22 cellular contexts compared by ENCODE assay signal in the genomic region with DNA sequence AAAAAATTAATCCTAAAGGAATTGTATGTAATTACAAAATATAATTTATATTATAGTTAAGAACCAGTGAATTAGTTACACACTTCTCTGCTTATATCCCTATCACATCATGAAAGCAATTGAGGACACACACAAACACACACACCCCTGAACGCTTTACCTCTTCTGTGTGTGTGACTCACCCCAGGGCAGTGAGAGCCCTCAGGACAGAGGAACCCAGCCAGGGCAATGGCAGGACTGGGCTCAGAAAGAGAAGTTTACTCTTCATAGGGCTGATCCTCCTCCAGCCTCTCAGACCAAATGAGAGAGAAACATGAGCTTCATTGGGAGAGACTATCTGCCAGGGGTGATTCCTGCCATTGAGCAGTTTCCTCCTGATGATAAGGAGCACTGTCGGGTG. TPM values are rescaled to one million over a fixed set of nuclear protein-coding genes. Genes with fewer than 3 reads are reported as not detected.
A peak's percentile ranks its signal among the peaks of the same experiment; 100 is the strongest.
DNase-seq lines count a peak whose midpoint lies in the region; ATAC-seq, FAIRE-seq and TF ChIP-seq lines count a peak whose summit lies in the region.
"Had no signal": no experiment of that assay in that cellular context is flagged by ENCODE, and none has a peak within 500 bp of the region (broad histone marks: within the 10 kb centered on the region; RNA-seq: fewer than 3 reads in every experiment).

No MANE protein-coding gene starts in this region.

- FAIRE-seq in astrocyte (lab: Jason Lieb, UNC) = no peak
- FAIRE-seq: A549, GM12891 had no signal

- no peak for TF ChIP-seq EP300 in SK-N-SH (IDR thresholded peaks at IDR 0.05; ENCODE audit: borderline replicate concordance in 1 of 2, low read depth in 1 of 2, low read length in 1 of 2)

- H3K27me3 ChIP-seq in SK-N-SH (ENCODE audit: insufficient read depth) (no peaks in the 10 kb centered on the region), astrocyte (ENCODE audit: insufficient read depth, low read length) (no peaks in the 10 kb centered on the region), kidney epithelial cell (ENCODE audit: control insufficient read depth, insufficient read depth, low read length) (no peaks in the 10 kb centered on the region)
- H3K27me3 ChIP-seq: BLaER1 had no signal

- no peak overlapping the region for H3K4me3 Mint-ChIP-seq in astrocyte (ENCODE audit: unreplicated experiment)
- H3K4me3 Mint-ChIP-seq: activated naive CD8-positive, alpha-beta T cell treated with anti-CD3 and anti-CD28 coated beads, Interleukin-2, amount 50 U/mL, for 24 hours; effector memory CD8-positive, alpha-beta T cell; T-helper 17 cell had no signal

- peaks cover 20 to 24% of the 10 kb centered on the region in 2 experiments; a peak in 3 of 4 replicates for H3K4me1 ChIP-seq in SK-N-SH (ENCODE audit: control insufficient read depth in 1 of 2, insufficient read depth in 2 of 2, low read depth in 1 of 2, low read length in 1 of 2)
- H3K4me1 ChIP-seq in astrocyte (ENCODE audit: insufficient read depth, low read length) = peaks cover 18% of the 10 kb centered on the region
- H3K4me1 ChIP-seq: BLaER1 had no signal

- H3K27ac Mint-ChIP-seq in astrocyte (ENCODE audit: unreplicated experiment) = no peak overlapping the region
- H3K27ac Mint-ChIP-seq: activated naive CD8-positive, alpha-beta T cell treated with anti-CD3 and anti-CD28 coated beads, Interleukin-2, amount 50 U/mL, for 24 hours; effector memory CD8-positive, alpha-beta T cell; T-helper 17 cell had no signal

- no peaks in the 10 kb centered on the region for H3K9me2 ChIP-seq in SK-N-SH

- DNase-seq in SK-N-SH (no peak), astrocyte (ENCODE audit: low read depth) (peak; percentile 36), kidney epithelial cell (ENCODE audit: low read depth) (peak; percentile 18), foreskin melanocyte (no peak), NCI-H345 (lab: John Stamatoyannopoulos, UW) (no peak), erythroblast (lab: John Stamatoyannopoulos, UW) (no peak)
- no peak for DNase-seq in central memory CD4-positive, alpha-beta T cell
- DNase-seq: activated CD4-positive, CD25-positive, alpha-beta regulatory T cell treated with anti-CD3 and anti-CD28 coated beads, Interleukin-2, amount 50 U/mL, for 72 hours; activated naive CD8-positive, alpha-beta T cell treated with anti-CD3 and anti-CD28 coated beads, Interleukin-2, amount 50 U/mL, for 24 hours; effector memory CD8-positive, alpha-beta T cell; hippocampal formation; kidney glomerular epithelial cell; NCI-H187; NCI-H510A; SHP77; stimulated activated CD4-positive, alpha-beta T cell treated with anti-CD3 and anti-CD28 coated beads, Interleukin-12 subunit alpha, Interleukin-12 subunit beta, amount 100 ng/mL, for 4 hours; T-helper 17 cell had no signal

- H2AFZ ChIP-seq in SK-N-SH (ENCODE audit: low read depth) (no peak overlapping the region), astrocyte (ENCODE audit: low read depth, low read length) (no peak overlapping the region)

- TF ChIP-seq CTCF in SK-N-SH (IDR thresholded peaks at IDR 0.05) (no peak), astrocyte (IDR thresholded peaks at IDR 0.05; ENCODE audit: insufficient read depth, low read depth, low read length) (no peak), kidney epithelial cell (IDR thresholded peaks at IDR 0.05; ENCODE audit: insufficient read depth, low read length, poor library complexity, severe bottlenecking) (no peak)

- no peak for TF ChIP-seq RAD21 in SK-N-SH (IDR thresholded peaks at IDR 0.05; ENCODE audit: low read length)

- H3K36me3 Mint-ChIP-seq in astrocyte (ENCODE audit: low read depth, unreplicated experiment) = no peaks in the 10 kb centered on the region

- peaks cover 25% of the 10 kb centered on the region for H3F3A ChIP-seq in SK-N-SH (replicated peaks; ENCODE audit: insufficient read depth)

- H3K36me3 ChIP-seq in SK-N-SH (replicated peaks in 1 of 2; ENCODE audit: control insufficient read depth in 1 of 2, insufficient read depth in 2 of 2, low read length in 1 of 2) = no peaks in the 10 kb centered on the region
- no peaks in the 10 kb centered on the region for H3K36me3 ChIP-seq in astrocyte (ENCODE audit: insufficient read depth, low read length)
- H3K36me3 ChIP-seq in kidney epithelial cell (ENCODE audit: control insufficient read depth, insufficient read depth, low read length) = no peaks in the 10 kb centered on the region
- H3K36me3 ChIP-seq: BLaER1 had no signal

- no peaks in the 10 kb centered on the region for H3K79me2 ChIP-seq in SK-N-SH (ENCODE audit: insufficient read depth)
- no peaks in the 10 kb centered on the region for H3K79me2 ChIP-seq in astrocyte (ENCODE audit: insufficient read depth, low read length)

- H3K27ac ChIP-seq in SK-N-SH (ENCODE audit: low read depth in 2 of 2, low read length in 1 of 2) (no peak overlapping the region), astrocyte (ENCODE audit: low read depth, low read length) (no peak overlapping the region)
- H3K27ac ChIP-seq: BLaER1 had no signal

- POLR2A ChIA-PET in SK-N-SH (lab: Yijun Ruan, JAX) = no interaction called here

- no peaks in the 10 kb centered on the region for H3K9me3 Mint-ChIP-seq in astrocyte (ENCODE audit: unreplicated experiment)
- H3K9me3 Mint-ChIP-seq: activated naive CD8-positive, alpha-beta T cell treated with anti-CD3 and anti-CD28 coated beads, Interleukin-2, amount 50 U/mL, for 24 hours; effector memory CD8-positive, alpha-beta T cell had no signal

- H3K4me2 ChIP-seq in SK-N-SH = no peak overlapping the region
- H3K4me2 ChIP-seq in astrocyte (ENCODE audit: low read length) = no peak overlapping the region
- H3K4me2 ChIP-seq: A549, BLaER1 had no signal

- WGBS in SK-N-SH (ENCODE audit: low lambda C conversion rate) = 56% methylated on average over 2 of the region's 2 CpGs

- H3K27me3 Mint-ChIP-seq in astrocyte (ENCODE audit: low read depth, unreplicated experiment) = no peaks in the 10 kb centered on the region

- H3K4me3 ChIP-seq in SK-N-SH (ENCODE audit: low read depth in 2 of 2, low read length in 1 of 2) (no peak overlapping the region), astrocyte (ENCODE audit: insufficient read depth, low read depth, low read length) (no peak overlapping the region), kidney epithelial cell (ENCODE audit: low read depth, low read length) (no peak overlapping the region)
- H3K4me3 ChIP-seq: A549, BLaER1 had no signal

- CTCF ChIA-PET in SK-N-SH (lab: Yijun Ruan, JAX) = interaction anchor here (1.4 to 15.1 kb wide), 3 partner anchors 69 to 186 kb away, joined by 3 to 186 read pairs (median 39); partner anchors contain the start of gene CNN3

- no peak for ATAC-seq in SK-N-SH treated with all-trans-retinoic acid at 6 μM for 48 hours
- ATAC-seq: A549; activated naive CD8-positive, alpha-beta T cell treated with anti-CD3 and anti-CD28 coated beads, Interleukin-2, amount 50 U/mL, for 24 hours; effector memory CD8-positive, alpha-beta T cell; T-helper 17 cell had no signal

- H3K9me3 ChIP-seq in SK-N-SH (no peaks in the 10 kb centered on the region), astrocyte (ENCODE audit: insufficient read depth, low read depth, low read length) (no peaks in the 10 kb centered on the region)
- H3K9me3 ChIP-seq: A549, BLaER1 had no signal

- no peak overlapping the region for H3K9ac ChIP-seq in SK-N-SH
- H3K9ac ChIP-seq in astrocyte (ENCODE audit: low read length) = no peak overlapping the region
- H3K9ac ChIP-seq: BLaER1 had no signal

- H3K4me1 Mint-ChIP-seq in astrocyte (ENCODE audit: low read depth, unreplicated experiment) = peaks cover 22% of the 10 kb centered on the region
- H3K4me1 Mint-ChIP-seq: activated naive CD8-positive, alpha-beta T cell treated with anti-CD3 and anti-CD28 coated beads, Interleukin-2, amount 50 U/mL, for 24 hours had no signal

- H4K20me1 ChIP-seq in SK-N-SH (ENCODE audit: insufficient read depth) (no peaks in the 10 kb centered on the region), astrocyte (ENCODE audit: insufficient read depth, low read length) (no peaks in the 10 kb centered on the region)
- H4K20me1 ChIP-seq: BLaER1 had no signal

- TF ChIP-seq POLR2A in erythroblast (IDR thresholded peaks at IDR 0.05; ENCODE audit: low read length) = no peak

TF ChIP-seq in SK-N-SH, 30 proteins besides CTCF, POLR2A, EP300 and RAD21:
- TF ChIP-seq FOSL2 (IDR thresholded peaks at IDR 0.05; ENCODE audit: borderline replicate concordance, low read depth) = peak; percentile 33; the same call in 1 of the 2 replicates
- no peak for TF ChIP-seq ELF1 (IDR thresholded peaks at IDR 0.05)

TF ChIP-seq in SK-N-SH treated with all-trans-retinoic acid at 6 μM for 48 hours, 23 proteins besides CTCF, POLR2A, EP300 and RAD21 (continues in another document):
- no peak for TF ChIP-seq ARNTL (CRISPR knock-in tag; IDR thresholded peaks at IDR 0.05; ENCODE audit: borderline replicate concordance, low read depth)
- no peak for TF ChIP-seq BACH2 (CRISPR knock-in tag; IDR thresholded peaks at IDR 0.05; ENCODE audit: borderline replicate concordance)
- no peak for TF ChIP-seq ZNF70 (CRISPR knock-in tag; IDR thresholded peaks at IDR 0.05)
- no peak for TF ChIP-seq ZNF8 (CRISPR knock-in tag; IDR thresholded peaks at IDR 0.05)
- no peak for TF ChIP-seq PPARA (CRISPR knock-in tag; IDR thresholded peaks at IDR 0.05; ENCODE audit: borderline replicate concordance)
- no peak for TF ChIP-seq ZFP3 (CRISPR knock-in tag; IDR thresholded peaks at IDR 0.05)
- TF ChIP-seq, protein P1, sequence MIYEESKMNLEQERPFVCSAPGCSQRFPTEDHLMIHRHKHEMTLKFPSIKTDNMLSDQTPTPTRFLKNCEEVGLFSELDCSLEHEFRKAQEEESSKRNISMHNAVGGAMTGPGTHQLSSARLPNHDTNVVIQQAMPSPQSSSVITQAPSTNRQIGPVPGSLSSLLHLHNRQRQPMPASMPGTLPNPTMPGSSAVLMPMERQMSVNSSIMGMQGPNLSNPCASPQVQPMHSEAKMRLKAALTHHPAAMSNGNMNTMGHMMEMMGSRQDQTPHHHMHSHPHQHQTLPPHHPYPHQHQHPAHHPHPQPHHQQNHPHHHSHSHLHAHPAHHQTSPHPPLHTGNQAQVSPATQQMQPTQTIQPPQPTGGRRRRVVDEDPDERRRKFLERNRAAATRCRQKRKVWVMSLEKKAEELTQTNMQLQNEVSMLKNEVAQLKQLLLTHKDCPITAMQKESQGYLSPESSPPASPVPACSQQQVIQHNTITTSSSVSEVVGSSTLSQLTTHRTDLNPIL (CRISPR knock-in tag; IDR thresholded peaks at IDR 0.05; ENCODE audit: low read depth) = no peak
- no peak for TF ChIP-seq ZFP30 (CRISPR knock-in tag; IDR thresholded peaks at IDR 0.05)

RNA-seq across cellular contexts. Expression of gene SLC44A3, which starts 38.1 kb away (rescaled TPM):
- 2.6 and 4.4 TPM in 2 replicates for polyA plus RNA-seq in SK-N-SH (2012; rRNA removed)
- polyA plus RNA-seq in SK-N-SH (2012; cell fraction: cytosol; rRNA removed) = 3.8 and 4.0 TPM in 2 replicates
- 2.8 and 4.4 TPM in 2 replicates for polyA plus RNA-seq in SK-N-SH (2012; cell fraction: nucleus; rRNA removed)
- total RNA-seq in astrocyte = 3.7 and 4.7 TPM in 2 replicates
- total RNA-seq in kidney epithelial cell = 13.1 and 14.6 TPM in 2 replicates
- total RNA-seq: activated CD8-positive, alpha-beta memory T cell treated with anti-CD3 and anti-CD28 coated beads for 36 hours had no signal

Comparison
In these comparisons a context has a peak if more than half of its experiments do, and no peak if none do; other contexts are left out.
1. DNase-seq: peak in astrocyte (single experiment) and kidney epithelial cell (single experiment); none in SK-N-SH (single experiment), foreskin melanocyte (single experiment), NCI-H345 (single experiment), erythroblast (0 of 2) and central memory CD4-positive, alpha-beta T cell (single experiment).